In genomic region chr7:73526158-73526494, GRCh38 we compare ENCODE assay signal across 1 cellular context.
TF ChIP-seq lines count a peak whose summit lies in the region.

No MANE protein-coding gene starts in this region.

TF ChIP-seq in K562, 482 proteins besides CTCF, POLR2A, EP300 and RAD21:
- TF ChIP-seq CEBPB (tag; IDR thresholded peaks at IDR 0.05), result peak; percentile 91
- TF ChIP-seq KDM1A (IDR thresholded peaks at IDR 0.05), result peak; percentile 13 to 35; a peak in 2 of 4 replicates
- peak; percentile 5 for TF ChIP-seq RBM25 (IDR thresholded peaks at IDR 0.05; ENCODE audit: low read depth, low read length, severe bottlenecking)
- TF ChIP-seq CEBPG (CRISPR knock-in tag; IDR thresholded peaks at IDR 0.05), result peak; percentile 55
- TF ChIP-seq CEBPG (tag; conservative IDR thresholded peaks at IDR 0.05 in 1 of 2, IDR thresholded peaks at IDR 0.05 in 1 of 2), result peak; percentile 41 to 54; a peak in 2 of 4 replicates
- TF ChIP-seq SMARCE1 (IDR thresholded peaks at IDR 0.05), result 0 out of 2 replicates have a peak, but pooled peaks have one; percentile 19
- peak; percentile 18 to 38; a peak in 2 of 4 replicates for TF ChIP-seq TRIM24 (IDR thresholded peaks at IDR 0.05)
- TF ChIP-seq BCOR (IDR thresholded peaks at IDR 0.05), result peak; percentile 71
- peak; percentile 65 for TF ChIP-seq ZNF121 (CRISPR knock-in tag; conservative IDR thresholded peaks at IDR 0.05)
- TF ChIP-seq DPF2 (IDR thresholded peaks at IDR 0.05), result peak; percentile 12; the same call in 1 of the 2 replicates
- peak; percentile 79 for TF ChIP-seq SMARCA5 (IDR thresholded peaks at IDR 0.05)
